Comparison of ENCODE assay signal across 1 cellular context in genomic region chr13:99225078-99225477, GRCh38.
TF ChIP-seq lines count a peak whose summit lies in the region.

No MANE protein-coding gene starts in this region.

TF ChIP-seq in GM12878, 131 proteins besides CTCF, POLR2A, EP300 and RAD21:
- TF ChIP-seq, protein P1, sequence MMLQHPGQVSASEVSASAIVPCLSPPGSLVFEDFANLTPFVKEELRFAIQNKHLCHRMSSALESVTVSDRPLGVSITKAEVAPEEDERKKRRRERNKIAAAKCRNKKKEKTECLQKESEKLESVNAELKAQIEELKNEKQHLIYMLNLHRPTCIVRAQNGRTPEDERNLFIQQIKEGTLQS (IDR thresholded peaks at IDR 0.05; ENCODE audit: borderline replicate concordance, extremely low read depth, low read depth, low read length), result no peak
- TF ChIP-seq ZNF207 (IDR thresholded peaks at IDR 0.05; ENCODE audit: borderline replicate concordance) (no peak), WRNIP1 (IDR thresholded peaks at IDR 0.05; ENCODE audit: borderline replicate concordance, low read depth, low read length) (no peak), SPI1 (IDR thresholded peaks at IDR 0.05; ENCODE audit: borderline replicate concordance, insufficient read depth, low read depth, low read length) (peak; percentile 54; the same call in 1 of the 2 replicates), SMC3 (IDR thresholded peaks at IDR 0.05; ENCODE audit: borderline replicate concordance, low read length) (no peak)
- TF ChIP-seq, protein P2, sequence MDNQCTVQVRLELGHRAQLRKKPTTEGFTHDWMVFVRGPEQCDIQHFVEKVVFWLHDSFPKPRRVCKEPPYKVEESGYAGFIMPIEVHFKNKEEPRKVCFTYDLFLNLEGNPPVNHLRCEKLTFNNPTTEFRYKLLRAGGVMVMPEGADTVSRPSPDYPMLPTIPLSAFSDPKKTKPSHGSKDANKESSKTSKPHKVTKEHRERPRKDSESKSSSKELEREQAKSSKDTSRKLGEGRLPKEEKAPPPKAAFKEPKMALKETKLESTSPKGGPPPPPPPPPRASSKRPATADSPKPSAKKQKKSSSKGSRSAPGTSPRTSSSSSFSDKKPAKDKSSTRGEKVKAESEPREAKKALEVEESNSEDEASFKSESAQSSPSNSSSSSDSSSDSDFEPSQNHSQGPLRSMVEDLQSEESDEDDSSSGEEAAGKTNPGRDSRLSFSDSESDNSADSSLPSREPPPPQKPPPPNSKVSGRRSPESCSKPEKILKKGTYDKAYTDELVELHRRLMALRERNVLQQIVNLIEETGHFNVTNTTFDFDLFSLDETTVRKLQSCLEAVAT (IDR thresholded peaks at IDR 0.05), result no peak
